10 cellular contexts compared by ENCODE assay signal in the genomic region with DNA sequence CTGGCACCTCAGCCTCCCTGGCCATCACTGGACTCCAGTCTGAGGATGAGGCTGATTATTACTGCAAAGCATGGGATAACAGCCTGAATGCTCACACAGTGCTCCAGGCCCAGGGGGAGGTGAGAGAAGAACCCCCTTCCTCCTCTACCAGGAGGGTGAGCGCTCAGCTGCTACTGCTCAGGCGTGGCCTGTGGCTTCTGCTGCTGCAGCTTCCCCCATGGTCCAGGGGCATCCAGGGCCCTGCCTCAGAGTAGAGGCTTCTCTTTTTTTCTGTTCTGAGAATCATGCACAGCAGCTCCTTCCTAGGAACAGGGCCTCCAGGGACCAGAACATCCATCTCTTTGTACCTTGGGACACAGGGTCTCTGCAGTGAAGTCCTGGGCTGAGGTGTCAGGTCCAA.
DNase-seq lines count a peak whose midpoint lies in the region; ATAC-seq and TF ChIP-seq lines count a peak whose summit lies in the region.
"Had no signal": no experiment of that assay in that cellular context is flagged by ENCODE, and none has a peak within 500 bp of the region (broad histone marks: within the 10 kb centered on the region; RNA-seq: fewer than 3 reads in every experiment).

No MANE protein-coding gene starts in this region.

- POLR2A ChIA-PET in activated B cell treated with CpG ODN at 0.5 μM for 24 hours (lab: Charles Lee), result interaction anchor here (0.8 kb wide), 1 partner anchor 183 kb away, joined by 5 read pairs; no protein-coding TSS in a partner anchor

- H3K27me3 Mint-ChIP-seq in activated B cell treated with CpG ODN at 0.5 μM for 24 hours, result peaks cover 6% of the 10 kb centered on the region
- H3K27me3 Mint-ChIP-seq in memory B cell, result peaks cover 6% of the 10 kb centered on the region
- peaks cover 3 to 6% of the 10 kb centered on the region in 2 donors for H3K27me3 Mint-ChIP-seq in stimulated activated naive B cell treated with anti-CD40 and anti-IgM and Interleukin-4, amounts not matched to agents 10 μg/mL and 1 μg/mL and 100 μg/mL, for 72 hours

- H3K9ac ChIP-seq in DND-41 (ENCODE audit: low read depth, low read length), result no peak overlapping the region

- H3K9me3 ChIP-seq in DND-41 (ENCODE audit: insufficient read depth, low read length, severe bottlenecking), result peaks cover 2% of the 10 kb centered on the region

- H3K4me1 Mint-ChIP-seq in activated B cell treated with CpG ODN at 0.5 μM for 24 hours (peaks cover 41% of the 10 kb centered on the region), memory B cell (peaks cover 20% of the 10 kb centered on the region)
- peaks cover 26 to 47% of the 10 kb centered on the region in 2 donors for H3K4me1 Mint-ChIP-seq in stimulated activated naive B cell treated with anti-CD40 and anti-IgM and Interleukin-4, amounts not matched to agents 10 μg/mL and 1 μg/mL and 100 μg/mL, for 72 hours

- no peak for TF ChIP-seq CTCF in DND-41 (IDR thresholded peaks at IDR 0.05; ENCODE audit: borderline replicate concordance, extremely low read depth, low read length, poor library complexity, severe bottlenecking)
- no peak for TF ChIP-seq CTCF in activated B cell treated with CpG ODN at 0.5 μM for 24 hours (IDR thresholded peaks at IDR 0.05)

- intact Hi-C loops in activated B cell treated with CpG ODN at 0.5 μM for 24 hours (cut with micrococcal nuclease), result no loop called here

- no peak overlapping the region for H3K4me3 ChIP-seq in DND-41 (ENCODE audit: low read depth in 1 of 2, low read length in 2 of 2)

- DNase-seq in DND-41 (peak; percentile 24), activated B cell treated with CpG ODN at 0.5 μM for 24 hours (no peak), memory B cell (ENCODE audit: low spot score in 2 of 2) (no peak), NCI-H748 treated with DMSO at 0.1 percent for 48 hours (lab: John Stamatoyannopoulos, UW) (no peak), H4 (ENCODE audit: low spot score) (no peak)
- no peak for DNase-seq in stimulated activated naive B cell treated with anti-CD40 and anti-IgM and Interleukin-4, amounts not matched to agents 10 μg/mL and 1 μg/mL and 100 μg/mL, for 72 hours
- DNase-seq: CD4-positive, CD25-positive, alpha-beta regulatory T cell; DMS 273 treated with DMSO at 0.1 percent for 48 hours; EL had no signal

- H3K27me3 ChIP-seq in DND-41 (ENCODE audit: insufficient read depth, low read length, poor library complexity), result no peaks in the 10 kb centered on the region

- H2AFZ ChIP-seq in DND-41 (ENCODE audit: low read depth, low read length), result no peak overlapping the region

- H3K4me3 Mint-ChIP-seq in activated B cell treated with CpG ODN at 0.5 μM for 24 hours, result no peak overlapping the region
- no peak overlapping the region for H3K4me3 Mint-ChIP-seq in memory B cell
- H3K4me3 Mint-ChIP-seq in stimulated activated naive B cell treated with anti-CD40 and anti-IgM and Interleukin-4, amounts not matched to agents 10 μg/mL and 1 μg/mL and 100 μg/mL, for 72 hours, result no peak overlapping the region
- H3K4me3 Mint-ChIP-seq: CD4-positive, CD25-positive, alpha-beta regulatory T cell had no signal

- CTCF ChIA-PET in activated B cell treated with CpG ODN at 0.5 μM for 24 hours (lab: Charles Lee), result interaction anchor here (1.2 kb wide), 1 partner anchor 104 kb away, joined by 3 read pairs; no protein-coding TSS in a partner anchor

- H3K27ac Mint-ChIP-seq in activated B cell treated with CpG ODN at 0.5 μM for 24 hours, result no peak overlapping the region
- H3K27ac Mint-ChIP-seq in memory B cell, result no peak overlapping the region
- peak overlapping the region; percentile 43 for H3K27ac Mint-ChIP-seq in stimulated activated naive B cell treated with anti-CD40 and anti-IgM and Interleukin-4, amounts not matched to agents 10 μg/mL and 1 μg/mL and 100 μg/mL, for 72 hours
- H3K27ac Mint-ChIP-seq: CD4-positive, CD25-positive, alpha-beta regulatory T cell had no signal

- H3K4me1 ChIP-seq in DND-41 (ENCODE audit: insufficient read depth, low read length), result no peaks in the 10 kb centered on the region

- no peaks in the 10 kb centered on the region for H4K20me1 ChIP-seq in DND-41 (ENCODE audit: insufficient read depth, low read length)

- H3K36me3 Mint-ChIP-seq in activated B cell treated with CpG ODN at 0.5 μM for 24 hours (ENCODE audit: low read depth) (no peaks in the 10 kb centered on the region), memory B cell (peaks cover 3% of the 10 kb centered on the region)
- H3K36me3 Mint-ChIP-seq in stimulated activated naive B cell treated with anti-CD40 and anti-IgM and Interleukin-4, amounts not matched to agents 10 μg/mL and 1 μg/mL and 100 μg/mL, for 72 hours, result no peaks in the 10 kb centered on the region
- H3K36me3 Mint-ChIP-seq: CD4-positive, CD25-positive, alpha-beta regulatory T cell had no signal

- no peaks in the 10 kb centered on the region for H3K79me2 ChIP-seq in DND-41 (ENCODE audit: insufficient read depth, low read length)

- no peak overlapping the region for H3K4me2 ChIP-seq in DND-41 (ENCODE audit: insufficient read depth, low read length)

- ATAC-seq in DND-41 (ENCODE audit: insufficient read depth, low read depth), result peak; percentile 59; the same call in 2 of the 3 replicates
- ATAC-seq in activated B cell treated with CpG ODN at 0.5 μM for 24 hours (ENCODE audit: low read depth), result peak; percentile 65
- peak; percentile 87 for ATAC-seq in memory B cell (ENCODE audit: low read depth)
- peak; percentile 82 to 84 for ATAC-seq in stimulated activated naive B cell treated with anti-CD40 and anti-IgM and Interleukin-4, amounts not matched to agents 10 μg/mL and 1 μg/mL and 100 μg/mL, for 72 hours (replicated peaks)
- ATAC-seq in HG02938 (IDR thresholded peaks at IDR 0.05; ENCODE audit: unreplicated experiment), result no peak

- H3K9me3 Mint-ChIP-seq in activated B cell treated with CpG ODN at 0.5 μM for 24 hours (no peaks in the 10 kb centered on the region), memory B cell (no peaks in the 10 kb centered on the region)
- peaks cover 0 to 4% of the 10 kb centered on the region in 2 donors for H3K9me3 Mint-ChIP-seq in stimulated activated naive B cell treated with anti-CD40 and anti-IgM and Interleukin-4, amounts not matched to agents 10 μg/mL and 1 μg/mL and 100 μg/mL, for 72 hours

- no peaks in the 10 kb centered on the region for H3K36me3 ChIP-seq in DND-41 (ENCODE audit: insufficient read depth, low read length)

- no peak overlapping the region for H3K27ac ChIP-seq in DND-41 (ENCODE audit: low read length)
